Comparison of ENCODE assay signal across 8 cellular contexts in the genomic region with DNA sequence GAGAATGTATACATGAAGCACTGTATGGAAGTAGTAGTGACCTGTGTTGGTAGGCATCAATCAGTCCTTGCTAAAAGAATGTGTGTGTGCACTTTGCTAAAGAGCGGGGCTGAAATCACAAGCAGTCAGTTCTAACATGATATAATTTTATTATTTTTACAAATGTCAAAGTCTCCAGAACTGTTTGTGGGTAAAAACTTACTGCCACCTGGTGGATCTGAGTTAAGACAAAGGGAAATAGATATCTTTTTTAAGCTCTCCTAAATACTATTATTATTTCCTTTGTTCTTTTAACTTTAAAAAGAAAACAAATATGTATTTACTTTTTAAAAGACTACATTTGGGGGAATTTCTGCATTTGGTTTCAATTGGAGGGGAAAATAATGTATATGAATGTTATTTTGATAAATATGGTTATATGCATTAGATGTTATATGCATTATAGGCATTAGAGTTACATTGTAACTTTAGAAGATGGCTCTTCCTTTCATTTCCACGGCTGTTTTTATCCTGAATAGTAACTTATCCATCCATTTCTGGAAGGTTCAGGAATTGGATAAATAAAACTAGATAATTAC. TPM values are rescaled to one million over a fixed set of nuclear protein-coding genes. Genes with fewer than 3 reads are reported as not detected.
DNase-seq lines count a peak whose midpoint lies in the region; FAIRE-seq and TF ChIP-seq lines count a peak whose summit lies in the region.

No MANE protein-coding gene starts in this region.

- TF ChIP-seq CTCF in GM06990 (IDR thresholded peaks at IDR 0.05; ENCODE audit: insufficient read depth, low read length, poor library complexity, severe bottlenecking) (peak; percentile 40), NB4 (IDR thresholded peaks at IDR 0.05; ENCODE audit: low read depth, low read length) (peak; percentile 10), nephron progenitor cell (IDR thresholded peaks at IDR 0.05) (no peak)

- peaks cover 3% of the 10 kb centered on the region for H3K27me3 Mint-ChIP-seq in nephron progenitor cell (ENCODE audit: low read depth, poor library complexity)

- peaks cover 5% of the 10 kb centered on the region for H3K36me3 Mint-ChIP-seq in nephron progenitor cell (ENCODE audit: low read depth)

- peak; percentile 89 for FAIRE-seq in endometrium (lab: Jason Lieb, UNC)

- no peak for TF ChIP-seq POLR2A in NB4 (IDR thresholded peaks at IDR 0.05; ENCODE audit: extremely low read depth, insufficient read length)

- no peaks in the 10 kb centered on the region for H3K27me3 ChIP-seq in GM06990 (replicated peaks; ENCODE audit: control insufficient read depth, insufficient read depth, low read length)
- H3K27me3 ChIP-seq in effector memory CD4-positive, alpha-beta T cell (replicated peaks; ENCODE audit: control insufficient read depth, insufficient read depth, low read length, poor library complexity, severe bottlenecking) = no peaks in the 10 kb centered on the region

- H3K4me1 ChIP-seq in effector memory CD4-positive, alpha-beta T cell (ENCODE audit: control insufficient read depth, insufficient read depth, low read length, poor library complexity, severe bottlenecking) = no peaks in the 10 kb centered on the region

- H3K9me3 ChIP-seq in effector memory CD4-positive, alpha-beta T cell (ENCODE audit: control insufficient read depth, low read length) = no peaks in the 10 kb centered on the region

- H3K27ac ChIP-seq in effector memory CD4-positive, alpha-beta T cell (ENCODE audit: insufficient read depth, low read length, poor library complexity, severe bottlenecking) = no peak overlapping the region

- no peaks in the 10 kb centered on the region for H3K36me3 ChIP-seq in GM06990 (ENCODE audit: control insufficient read depth, insufficient read depth, low read length)
- no peaks in the 10 kb centered on the region for H3K36me3 ChIP-seq in effector memory CD4-positive, alpha-beta T cell (ENCODE audit: control insufficient read depth, insufficient read depth, low read length)

- DNase-seq in GM06990 (ENCODE audit: extremely low read depth, insufficient read length) (no peak), NB4 (ENCODE audit: low read depth) (peak; percentile 39), renal cortical epithelial cell (ENCODE audit: low read depth) (peak; percentile 60), NCI-H128 (lab: John Stamatoyannopoulos, UW; ENCODE audit: unreplicated experiment) (no peak), nephron progenitor cell (no peak), NCI-H82 (lab: John Stamatoyannopoulos, UW) (no peak)
- no peak for DNase-seq in effector memory CD4-positive, alpha-beta T cell

- no peak overlapping the region for H3K4me3 Mint-ChIP-seq in nephron progenitor cell

- H3K4me3 ChIP-seq in GM06990 (replicated peaks; ENCODE audit: low read depth, low read length) = no peak overlapping the region
- H3K4me3 ChIP-seq in NB4 (ENCODE audit: low read depth, low read length) = no peak overlapping the region
- H3K4me3 ChIP-seq in effector memory CD4-positive, alpha-beta T cell (ENCODE audit: insufficient read depth, low read depth, low read length, poor library complexity, severe bottlenecking) = no peak overlapping the region

- peaks cover 14% of the 10 kb centered on the region for H3K4me1 Mint-ChIP-seq in nephron progenitor cell

- H3K27ac Mint-ChIP-seq in nephron progenitor cell = no peak overlapping the region

- H3K9me3 Mint-ChIP-seq in nephron progenitor cell = peaks cover 4% of the 10 kb centered on the region

RNA-seq across cellular contexts. Expression of gene CLOCK, which starts 7.8 kb away (rescaled TPM):
- 20.0 and 25.6 TPM in 2 replicates for total RNA-seq in renal cortical epithelial cell

RNA-seq across cellular contexts. Expression of gene PDCL2, which starts 37.5 kb away (rescaled TPM):
- not detected in 2 replicates for total RNA-seq in renal cortical epithelial cell

Comparison
In these comparisons a context has a peak if more than half of its experiments do, and no peak if none do; other contexts are left out.
1. DNase-seq: peak in NB4 (single experiment) and renal cortical epithelial cell (single experiment); none in GM06990 (single experiment), NCI-H128 (single experiment), nephron progenitor cell (single experiment), NCI-H82 (single experiment) and effector memory CD4-positive, alpha-beta T cell (0 of 3).